In the genomic region with DNA sequence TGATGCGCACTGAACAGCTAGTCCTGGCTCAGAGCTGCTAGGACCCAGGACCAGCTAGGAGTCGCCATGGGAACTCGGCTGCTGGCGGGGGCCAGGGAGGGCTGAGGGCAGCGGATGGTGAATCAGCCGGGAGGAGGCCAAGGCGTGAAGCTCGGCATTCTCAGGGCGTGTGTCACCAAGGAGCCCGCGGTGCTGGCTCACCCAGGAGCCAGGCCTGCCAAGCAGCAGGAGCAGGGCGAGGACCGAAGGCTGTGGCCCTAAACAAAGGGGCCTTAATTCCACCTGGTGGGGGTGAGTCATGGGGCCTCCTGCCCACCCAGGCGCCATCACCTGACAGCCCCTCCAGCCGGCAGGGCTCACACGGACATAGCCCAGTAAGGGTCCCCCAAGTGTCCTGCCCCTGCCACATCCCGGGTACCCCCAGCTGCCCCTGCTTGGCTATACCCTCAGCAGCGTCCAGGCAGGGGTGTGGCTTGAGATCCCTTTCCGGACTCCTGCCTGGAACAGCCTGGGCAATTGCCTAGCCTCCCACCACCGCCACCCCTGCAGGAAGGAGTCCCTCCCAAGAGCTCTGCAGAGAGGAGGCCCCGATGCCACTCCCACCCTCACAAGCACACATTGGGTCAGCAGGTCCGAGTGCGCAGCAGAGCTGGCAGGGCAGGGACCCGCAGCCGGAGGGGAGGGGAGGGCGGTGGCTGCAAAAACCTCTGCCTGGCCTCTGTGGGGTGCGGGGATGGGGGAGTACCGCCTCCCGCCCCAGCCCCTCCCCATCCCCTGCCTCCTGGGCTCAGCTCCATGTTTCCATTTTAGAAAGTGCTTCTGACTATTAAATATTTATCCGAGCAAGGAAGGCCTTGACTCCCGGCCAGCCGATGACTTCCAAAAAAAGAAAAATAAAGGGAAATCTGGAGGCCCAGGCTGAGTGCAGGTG, we compare ENCODE assay signal across 8 cellular contexts. TPM values are rescaled to one million over a fixed set of nuclear protein-coding genes. Genes with fewer than 3 reads are reported as not detected.
DNase-seq lines count a peak whose midpoint lies in the region; ATAC-seq and TF ChIP-seq lines count a peak whose summit lies in the region.

No MANE protein-coding gene starts in this region.

- CTCF ChIA-PET in mammary epithelial cell (lab: Charles Lee; ENCODE audit: low non-redundant PET), result interaction anchor here (0.6 kb wide), 2 partner anchors 128 to 1868 kb away, joined by 3 to 6 read pairs; no protein-coding TSS in a partner anchor
- CTCF ChIA-PET in activated CD4-positive, alpha-beta T cell treated with anti-CD3 and anti-CD28 coated beads, Interleukin-2, amount 10 ng/mL, durations not matched to agents 7 days and 5 days (lab: Charles Lee), result interaction anchor here (0.7 to 8.4 kb wide), 7 partner anchors 10 to 513 kb away, joined by 3 to 94 read pairs (median 4); no protein-coding TSS in a partner anchor

- peaks cover 29% of the 10 kb centered on the region for H3K79me2 ChIP-seq in mammary epithelial cell (ENCODE audit: insufficient read depth, low read length)

- peaks cover 2% of the 10 kb centered on the region for H3K36me3 Mint-ChIP-seq in activated CD4-positive, alpha-beta T cell treated with anti-CD3 and anti-CD28 coated beads, Interleukin-2, amount 10 ng/mL, durations not matched to agents 7 days and 5 days (ENCODE audit: low read depth)

- peak overlapping the region; percentile 84 for H3K4me2 ChIP-seq in mammary epithelial cell (ENCODE audit: insufficient read depth, low read depth, low read length)

- dilution Hi-C loops in mammary epithelial cell (cut with HindIII; ENCODE audit: low sequenced_read_pairs), result no loop called here

- 1% methylated on average over 10 of the region's 32 CpGs for WGBS in mammary epithelial cell (ENCODE audit: low coverage, missing lambda C conversion rate)
- 47% methylated on average over 25 of the region's 32 CpGs; no CpG with 5 or more reads in 1 of the 2 donors for WGBS in transverse colon (ENCODE audit: low coverage in 1 of 2), 2 donors

- no peak for TF ChIP-seq EP300 in transverse colon (IDR thresholded peaks at IDR 0.05; ENCODE audit: low read depth)

- no peaks in the 10 kb centered on the region for H3K36me3 ChIP-seq in mammary epithelial cell (ENCODE audit: insufficient read depth, low read length)
- H3K36me3 ChIP-seq in left lung, result no peaks in the 10 kb centered on the region
- H3K36me3 ChIP-seq in transverse colon, result no peaks in the 10 kb centered on the region

- in situ Hi-C loops in mammary epithelial cell (cut with MboI; ENCODE audit: low sequenced_read_pairs in 2 of 2) (loop anchor here in 1 of 2 donors (5.0 kb wide), 1 partner anchor 74 kb away; no protein-coding TSS in a partner anchor), transverse colon (cut with MboI; ENCODE audit: low pct_ligation_motif_present in 1 of 4, low pct_unique_long_range_greater_than_20kb in 1 of 4, low sequenced_read_pairs in 3 of 4) (loop anchor here in 2 of 4 donors (5.0 to 10.0 kb wide), 2 partner anchors 69 to 71 kb away; no protein-coding TSS in a partner anchor)

- peak; percentile 74 for ATAC-seq in left lung
- no peak for ATAC-seq in HG02885 (IDR thresholded peaks at IDR 0.05; ENCODE audit: poor library complexity, unreplicated experiment)

- peaks cover 12% of the 10 kb centered on the region for H3K27me3 Mint-ChIP-seq in activated CD4-positive, alpha-beta T cell treated with anti-CD3 and anti-CD28 coated beads, Interleukin-2, amount 10 ng/mL, durations not matched to agents 7 days and 5 days

- H3K4me1 ChIP-seq in mammary epithelial cell (ENCODE audit: insufficient read depth, low read length) (peaks cover 92% of the 10 kb centered on the region), left lung (peaks cover 52 to 97% of the 10 kb centered on the region in 2 donors), transverse colon (peaks cover 64 to 84% (median 68%) of the 10 kb centered on the region in 4 donors)

- BruUV-seq in mammary epithelial cell (replicated peaks; lab: Mats Ljungman, UMichigan), result no TSS peak

- peaks cover 11% of the 10 kb centered on the region for H3K4me1 Mint-ChIP-seq in activated CD4-positive, alpha-beta T cell treated with anti-CD3 and anti-CD28 coated beads, Interleukin-2, amount 10 ng/mL, durations not matched to agents 7 days and 5 days

- H3K27ac ChIP-seq in mammary epithelial cell (ENCODE audit: insufficient read depth, low read depth, low read length) (peak overlapping the region; percentile 98), left lung (peak overlapping the region; percentile 86), transverse colon (peak overlapping the region; percentile 80 to 92 (median 88))

- TF ChIP-seq POLR2A in transverse colon (IDR thresholded peaks at IDR 0.05), result no peak

- H3K27ac Mint-ChIP-seq in activated CD4-positive, alpha-beta T cell treated with anti-CD3 and anti-CD28 coated beads, Interleukin-2, amount 10 ng/mL, durations not matched to agents 7 days and 5 days, result no peak overlapping the region

- no peak overlapping the region for H3K4me3 Mint-ChIP-seq in activated CD4-positive, alpha-beta T cell treated with anti-CD3 and anti-CD28 coated beads, Interleukin-2, amount 10 ng/mL, durations not matched to agents 7 days and 5 days

- POLR2A ChIA-PET in activated CD4-positive, alpha-beta T cell treated with anti-CD3 and anti-CD28 coated beads, Interleukin-2, amount 10 ng/mL, durations not matched to agents 7 days and 5 days (lab: Charles Lee), result interaction anchor here (0.6 kb wide), 1 partner anchor 80 kb away, joined by 5 read pairs; no protein-coding TSS in a partner anchor

- H3K9me3 Mint-ChIP-seq in activated CD4-positive, alpha-beta T cell treated with anti-CD3 and anti-CD28 coated beads, Interleukin-2, amount 10 ng/mL, durations not matched to agents 7 days and 5 days, result no peaks in the 10 kb centered on the region

- no peak for TF ChIP-seq CTCF in mammary epithelial cell (conservative IDR thresholded peaks at IDR 0.05 in 1 of 2, IDR thresholded peaks at IDR 0.05 in 1 of 2; ENCODE audit: extremely low read depth in 1 of 2, insufficient read depth in 1 of 2, low read depth in 1 of 2, low read length in 2 of 2)
- no peak for TF ChIP-seq CTCF in left lung (IDR thresholded peaks at IDR 0.05)
- no peak for TF ChIP-seq CTCF in transverse colon (IDR thresholded peaks at IDR 0.05)

- intact Hi-C loops in mammary epithelial cell (cut with micrococcal nuclease) (loop anchor here (1.0 to 10.0 kb wide), 4 partner anchors 51 to 331 kb away; partner anchors contain the start of gene BRF1), left lung (cut with DNase I) (no loop called here), transverse colon (cut with DNase I; ENCODE audit: low total_unique reads) (no loop called here)

- peak overlapping the region; percentile 87 for H3K9ac ChIP-seq in mammary epithelial cell (ENCODE audit: insufficient read depth, low read length)

- peak overlapping the region in 1 of 3 experiments; percentile 18 for H3K4me3 ChIP-seq in mammary epithelial cell (replicated peaks in 1 of 3; ENCODE audit: insufficient read depth in 1 of 3, low read depth in 2 of 3, low read length in 3 of 3)
- H3K4me3 ChIP-seq in left lung, result no peak overlapping the region
- H3K4me3 ChIP-seq in transverse colon, result no peak overlapping the region

- H3K27me3 ChIP-seq in mammary epithelial cell (ENCODE audit: insufficient read depth, low read length) (no peaks in the 10 kb centered on the region), left lung (peaks cover 0 to 27% of the 10 kb centered on the region in 2 donors), transverse colon (peaks cover 38% of the 10 kb centered on the region)

- DNase-seq in NCI-H1417 (lab: John Stamatoyannopoulos, UW) (peak in 2 of 3 experiments; percentile 36 to 51), NCI-H1417 treated with DMSO at 0.1 percent for 48 hours (lab: John Stamatoyannopoulos, UW) (no peak), mammary epithelial cell (peak; percentile 98), left lung (peak; percentile 89 to 93), transverse colon (peak; percentile 87), NCI-H2171 (lab: John Stamatoyannopoulos, UW) (no peak)
- DNase-seq in activated CD4-positive, alpha-beta T cell treated with anti-CD3 and anti-CD28 coated beads, Interleukin-2, amount 10 ng/mL, durations not matched to agents 7 days and 5 days, result no peak

- no peaks in the 10 kb centered on the region for H4K20me1 ChIP-seq in mammary epithelial cell (ENCODE audit: insufficient read depth, low read length)

- H3K9me3 ChIP-seq in mammary epithelial cell (replicated peaks; ENCODE audit: insufficient read depth, low read length) (no peaks in the 10 kb centered on the region), left lung (no peaks in the 10 kb centered on the region), transverse colon (no peaks in the 10 kb centered on the region)

- H2AFZ ChIP-seq in mammary epithelial cell (ENCODE audit: low read depth, low read length), result peak overlapping the region; percentile 65

RNA-seq across cellular contexts. Expression of gene AHNAK2, which starts 4.7 kb away (rescaled TPM):
- 100 to 1,000 TPM; 110 to 302 TPM for total RNA-seq in mammary epithelial cell
- polyA plus RNA-seq in mammary epithelial cell, result 43.1 TPM
- polyA minus RNA-seq in mammary epithelial cell, result 327 TPM
- 10 to 100 TPM; 22.1 to 22.3 TPM for total RNA-seq in left lung
- 10 to 100 TPM; 19.4 to 75.2 (median 28.5) TPM for total RNA-seq in transverse colon
- not detected for total RNA-seq in activated CD4-positive, alpha-beta T cell treated with anti-CD3 and anti-CD28 coated beads, Interleukin-2, amount 10 ng/mL, durations not matched to agents 7 days and 5 days

RNA-seq across cellular contexts. Expression of gene CLBA1, which starts 12.1 kb away (rescaled TPM):
- 10 to 100 TPM; 11.0 to 14.7 TPM for total RNA-seq in mammary epithelial cell
- 7.4 TPM for polyA plus RNA-seq in mammary epithelial cell
- polyA minus RNA-seq in mammary epithelial cell, result 3.0 TPM
- 1 to 10 TPM; 7.1 to 8.5 TPM for total RNA-seq in left lung
- total RNA-seq in transverse colon, result 1 to 10 TPM in 3 of 4 donors, under 1 TPM in 1; 0.40 to 6.7 (median 5.3) TPM
- under 1 TPM; 0.60 to 0.77 TPM for total RNA-seq in activated CD4-positive, alpha-beta T cell treated with anti-CD3 and anti-CD28 coated beads, Interleukin-2, amount 10 ng/mL, durations not matched to agents 7 days and 5 days

RNA-seq across cellular contexts. Expression of gene CDCA4, which starts 47.4 kb away (rescaled TPM):
- total RNA-seq in mammary epithelial cell (10 to 100 TPM; 38.2 to 61.7 TPM), left lung (1 to 10 TPM; 9.4 to 9.6 TPM), transverse colon (1 to 10 TPM in 3 of 4 donors, under 1 TPM in 1; 0.80 to 7.5 (median 4.5) TPM)
- 53.4 TPM for polyA plus RNA-seq in mammary epithelial cell
- 38.9 TPM for polyA minus RNA-seq in mammary epithelial cell
- 10 to 100 TPM; 53.0 to 56.6 TPM for total RNA-seq in activated CD4-positive, alpha-beta T cell treated with anti-CD3 and anti-CD28 coated beads, Interleukin-2, amount 10 ng/mL, durations not matched to agents 7 days and 5 days

RNA-seq across cellular contexts. Expression of gene PLD4, which starts 48.8 kb away (rescaled TPM):
- total RNA-seq in mammary epithelial cell, result under 1 TPM in 1 of 2 donors, not detected in 1; 0.09 TPM
- 0.01 TPM for polyA plus RNA-seq in mammary epithelial cell
- polyA minus RNA-seq in mammary epithelial cell, result not detected
- under 1 TPM; 0.76 to 0.93 TPM for total RNA-seq in left lung
- 1 to 10 TPM in 2 of 4 donors, not detected in 2; 1.1 TPM for total RNA-seq in transverse colon
- total RNA-seq in activated CD4-positive, alpha-beta T cell treated with anti-CD3 and anti-CD28 coated beads, Interleukin-2, amount 10 ng/mL, durations not matched to agents 7 days and 5 days, result not detected

Comparison
In these comparisons a context has a peak if more than half of its experiments do, and no peak if none do; other contexts are left out.
1. DNase-seq: peak in NCI-H1417 (2 of 3), mammary epithelial cell (single experiment), left lung (2 of 2) and transverse colon (single experiment); none in NCI-H1417 treated with DMSO at 0.1 percent for 48 hours (single experiment), activated CD4-positive, alpha-beta T cell treated with anti-CD3 and anti-CD28 coated beads, Interleukin-2, amount 10 ng/mL, durations not matched to agents 7 days and 5 days (single experiment) and NCI-H2171 (single experiment).
2. RNA of gene AHNAK2, which starts 4.7 kb away (total RNA-seq): 110 to 302 TPM in mammary epithelial cell, 19.4 to 75.2 TPM in transverse colon and 22.1 to 22.3 TPM in left lung; not detected in activated CD4-positive, alpha-beta T cell treated with anti-CD3 and anti-CD28 coated beads, Interleukin-2, amount 10 ng/mL, durations not matched to agents 7 days and 5 days; every median in the first group is over 10 times any median in the second.
3. Peak in every context shown above with its lines, with median percentiles within 50 percentile points of each other: H3K27ac ChIP-seq.